7 cellular contexts compared by ENCODE assay signal in the genomic region with DNA sequence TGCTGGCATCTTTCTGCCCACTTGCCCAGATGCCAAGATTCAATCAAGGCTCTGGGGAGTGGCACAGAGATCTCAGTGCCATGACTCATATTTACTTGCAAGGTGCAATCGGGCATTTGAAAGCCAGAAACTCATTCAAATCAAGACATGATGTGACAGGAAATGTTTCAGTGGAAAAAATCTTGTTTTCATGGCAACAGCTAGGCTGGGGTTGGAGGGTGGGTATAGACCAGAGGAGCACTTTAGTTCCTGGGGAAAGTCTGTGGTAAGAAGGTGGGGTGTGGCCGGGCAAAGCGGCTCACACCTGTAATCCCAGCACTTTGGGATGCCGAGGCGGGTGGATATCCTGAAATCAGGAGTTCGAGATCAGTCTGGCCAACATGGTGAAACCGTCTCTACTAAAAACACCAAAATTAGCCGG. TPM values are rescaled to one million over a fixed set of nuclear protein-coding genes. Genes with fewer than 3 reads are reported as not detected.
DNase-seq lines count a peak whose midpoint lies in the region; ATAC-seq lines count a peak whose summit lies in the region.
"Had no signal": no experiment of that assay in that cellular context is flagged by ENCODE, and none has a peak within 500 bp of the region (broad histone marks: within the 10 kb centered on the region; RNA-seq: fewer than 3 reads in every experiment).

No MANE protein-coding gene starts in this region.

- no peak overlapping the region for H3K4me3 ChIP-seq in trophoblast cell (ENCODE audit: low read depth, low read length)

- no peaks in the 10 kb centered on the region for H3K4me1 ChIP-seq in trophoblast cell (ENCODE audit: control insufficient read depth in 1 of 2, insufficient read depth in 2 of 2, low read length in 2 of 2)

- H3K23ac ChIP-seq in trophoblast cell (ENCODE audit: low read length): no peak overlapping the region

- peak overlapping the region; percentile 14 for H2BK5ac ChIP-seq in trophoblast cell (ENCODE audit: low read depth, low read length, poor library complexity)

- H3K9ac ChIP-seq in trophoblast cell (ENCODE audit: low read length): no peak overlapping the region

- no peak overlapping the region for H2BK12ac ChIP-seq in trophoblast cell (ENCODE audit: low read length)

- H3K27ac ChIP-seq in trophoblast cell (ENCODE audit: low read depth, low read length): no peak overlapping the region

- no peak overlapping the region for H3K18ac ChIP-seq in trophoblast cell (ENCODE audit: low read length)

- no peak overlapping the region for H3K14ac ChIP-seq in trophoblast cell (ENCODE audit: low read length)

- no peak overlapping the region for H4K91ac ChIP-seq in trophoblast cell (ENCODE audit: low read depth, low read length)

- H3K27me3 Mint-ChIP-seq in activated T-cell treated with anti-CD3 and anti-CD28 coated beads, Interleukin-2, amount 50 U/mL, for 72 hours (ENCODE audit: low read depth): no peaks in the 10 kb centered on the region

- H3K36me3 Mint-ChIP-seq in activated T-cell treated with anti-CD3 and anti-CD28 coated beads, Interleukin-2, amount 50 U/mL, for 72 hours (ENCODE audit: insufficient read depth in 2 of 2): no peaks in the 10 kb centered on the region

- H3K79me1 ChIP-seq in trophoblast cell (ENCODE audit: low read length): no peaks in the 10 kb centered on the region

- H3K4me2 ChIP-seq in trophoblast cell (ENCODE audit: low read length): no peak overlapping the region

- peak; percentile 78 for DNase-seq in HPDE6-E6E7 (ENCODE audit: extremely low spot score)
- DNase-seq in activated T-cell treated with anti-CD3 and anti-CD28 coated beads, Interleukin-2, amount 50 U/mL, for 72 hours: peak; percentile 55 to 63
- DNase-seq in trophoblast cell: no peak
- DNase-seq in HCEC 1CT: no peak

- H4K8ac ChIP-seq in trophoblast cell (ENCODE audit: low read depth, low read length): no peak overlapping the region

- H2AFZ ChIP-seq in trophoblast cell (ENCODE audit: insufficient read depth, low read length, poor library complexity): no peak overlapping the region

- H3K4me3 Mint-ChIP-seq in activated T-cell treated with anti-CD3 and anti-CD28 coated beads, Interleukin-2, amount 50 U/mL, for 72 hours: peak overlapping the region; percentile 76 to 81

- no peak overlapping the region for H3K4ac ChIP-seq in trophoblast cell (ENCODE audit: low read depth, low read length)

- H3K9me3 Mint-ChIP-seq in activated T-cell treated with anti-CD3 and anti-CD28 coated beads, Interleukin-2, amount 50 U/mL, for 72 hours: peaks cover 2% of the 10 kb centered on the region in 2 donors

- H3K4me1 Mint-ChIP-seq in activated T-cell treated with anti-CD3 and anti-CD28 coated beads, Interleukin-2, amount 50 U/mL, for 72 hours (ENCODE audit: low read depth): peaks cover 70% of the 10 kb centered on the region

- peak overlapping the region; percentile 78 for H3K27ac Mint-ChIP-seq in activated T-cell treated with anti-CD3 and anti-CD28 coated beads, Interleukin-2, amount 50 U/mL, for 72 hours

- H2AK5ac ChIP-seq in trophoblast cell (ENCODE audit: low read length): no peak overlapping the region

- H3K79me2 ChIP-seq in trophoblast cell (ENCODE audit: control insufficient read depth, insufficient read depth, low read length, poor library complexity): no peaks in the 10 kb centered on the region

- no peaks in the 10 kb centered on the region for H3K27me3 ChIP-seq in trophoblast cell (ENCODE audit: insufficient read depth, low read length)

- no peak overlapping the region for H4K12ac ChIP-seq in trophoblast cell (ENCODE audit: low read depth, low read length)

- no CpG with 5 or more reads among the region's 8 CpGs for WGBS in trophoblast cell (ENCODE audit: extremely low coverage, insufficient coverage, insufficient read length)

- no peaks in the 10 kb centered on the region for H3K9me3 ChIP-seq in trophoblast cell (ENCODE audit: insufficient read depth, low read depth, low read length)

- no peak overlapping the region for H2BK120ac ChIP-seq in trophoblast cell (ENCODE audit: insufficient read depth, low read length, poor library complexity)

- H3K36me3 ChIP-seq in trophoblast cell (ENCODE audit: control insufficient read depth in 1 of 2, insufficient read depth in 2 of 2, low read length in 2 of 2): no peaks in the 10 kb centered on the region

- peak; percentile 80 to 81 for ATAC-seq in activated T-cell treated with anti-CD3 and anti-CD28 coated beads, Interleukin-2, amount 50 U/mL, for 72 hours (replicated peaks in 1 of 2)
- ATAC-seq in HG02938 (IDR thresholded peaks at IDR 0.05; ENCODE audit: unreplicated experiment) (no peak), HG03045 (IDR thresholded peaks at IDR 0.05; ENCODE audit: unreplicated experiment) (no peak)

RNA-seq across cellular contexts. Expression of gene MAJIN, which starts 1.2 kb away (rescaled TPM):
- 1 to 10 TPM; 1.7 to 2.7 TPM for total RNA-seq in activated T-cell treated with anti-CD3 and anti-CD28 coated beads, Interleukin-2, amount 50 U/mL, for 72 hours
- not detected in 2 replicates for polyA plus RNA-seq in trophoblast cell (2013)
- total RNA-seq: dermis microvascular lymphatic vessel endothelial cell had no signal

RNA-seq across cellular contexts. Expression of gene BATF2, which starts 26.0 kb away (rescaled TPM):
- under 1 TPM; 0.31 to 0.39 TPM for total RNA-seq in activated T-cell treated with anti-CD3 and anti-CD28 coated beads, Interleukin-2, amount 50 U/mL, for 72 hours
- 0.03 TPM in 1 of 2 replicates, not detected in the other for polyA plus RNA-seq in trophoblast cell (2013)

RNA-seq across cellular contexts. Expression of gene GPHA2, which starts 35.0 kb away (rescaled TPM):
- total RNA-seq in activated T-cell treated with anti-CD3 and anti-CD28 coated beads, Interleukin-2, amount 50 U/mL, for 72 hours: under 1 TPM; 0.58 to 0.81 TPM
- polyA plus RNA-seq in trophoblast cell (2013): 0.19 TPM in 1 of 2 replicates, not detected in the other
- total RNA-seq: dermis microvascular lymphatic vessel endothelial cell had no signal

RNA-seq across cellular contexts. Expression of gene ARL2, which starts 43.2 kb away (rescaled TPM):
- 100 to 1,000 TPM in 1 of 2 donors, 10 to 100 TPM in 1; 96.0 to 101 TPM for total RNA-seq in activated T-cell treated with anti-CD3 and anti-CD28 coated beads, Interleukin-2, amount 50 U/mL, for 72 hours
- 81.8 and 87.0 TPM in 2 replicates for polyA plus RNA-seq in trophoblast cell (2013)

RNA-seq across cellular contexts. Expression of gene PPP2R5B, which starts 46.3 kb away (rescaled TPM):
- 10 to 100 TPM; 15.0 to 24.0 TPM for total RNA-seq in activated T-cell treated with anti-CD3 and anti-CD28 coated beads, Interleukin-2, amount 50 U/mL, for 72 hours
- polyA plus RNA-seq in trophoblast cell (2013): 10.5 and 11.1 TPM in 2 replicates

Comparison
In these comparisons a context has a peak if more than half of its experiments do, and no peak if none do; other contexts are left out.
1. DNase-seq: peak in HPDE6-E6E7 (single experiment) and activated T-cell treated with anti-CD3 and anti-CD28 coated beads, Interleukin-2, amount 50 U/mL, for 72 hours (2 of 2); none in trophoblast cell (0 of 2) and HCEC 1CT (single experiment).
2. ATAC-seq: peak in activated T-cell treated with anti-CD3 and anti-CD28 coated beads, Interleukin-2, amount 50 U/mL, for 72 hours (2 of 2); none in HG02938 (single experiment) and HG03045 (single experiment).